In genomic region chr6:108117427-108118358, GRCh38 we compare ENCODE assay signal across 8 cellular contexts. TPM values are rescaled to one million over a fixed set of nuclear protein-coding genes. Genes with fewer than 3 reads are reported as not detected.
DNase-seq lines count a peak whose midpoint lies in the region; TF ChIP-seq lines count a peak whose summit lies in the region.

No MANE protein-coding gene starts in this region.

- peak; percentile 80 for DNase-seq in activated CD4-positive, alpha-beta T cell treated with anti-CD3 and anti-CD28 coated beads, Interleukin-2, amount 10 ng/mL, durations not matched to agents 24 days and 14 days
- DNase-seq in activated CD4-positive, alpha-beta T cell treated with anti-CD3 and anti-CD28 coated beads, Interleukin-2, amount 50 U/mL, for 1 hour = no peak
- DNase-seq in NCI-H2171 (lab: John Stamatoyannopoulos, UW) (peak; percentile 29), astrocyte of the spinal cord (ENCODE audit: low read depth, low spot score) (no peak), immature natural killer cell (peak; percentile 33 to 42 (median 38)), inferior parietal cortex (ENCODE audit: extremely low spot score) (no peak), occipital lobe (lab: John Stamatoyannopoulos, UW) (no peak)
- peak; percentile 36 for DNase-seq in stimulated activated CD8-positive, alpha-beta memory T cell treated with anti-CD3 and anti-CD28 coated beads, Interleukin-4, amount 100 ng/mL, for 48 hours

- peaks cover 89% of the 10 kb centered on the region for H3K27me3 Mint-ChIP-seq in activated CD4-positive, alpha-beta T cell treated with anti-CD3 and anti-CD28 coated beads, Interleukin-2, amount 10 ng/mL, durations not matched to agents 24 days and 14 days
- H3K27me3 Mint-ChIP-seq in immature natural killer cell (ENCODE audit: low read depth in 3 of 3) = peaks cover 36 to 67% (median 43%) of the 10 kb centered on the region in 3 donors

- in situ Hi-C loops in astrocyte of the spinal cord (cut with HindIII; ENCODE audit: low sequenced_read_pairs) = no loop called here

- no peak for TF ChIP-seq CTCF in astrocyte of the spinal cord (IDR thresholded peaks at IDR 0.05; ENCODE audit: low read depth, low read length)

- H3K9me3 Mint-ChIP-seq in activated CD4-positive, alpha-beta T cell treated with anti-CD3 and anti-CD28 coated beads, Interleukin-2, amount 10 ng/mL, durations not matched to agents 24 days and 14 days = no peaks in the 10 kb centered on the region
- peaks cover 0 to 2% (median 0%) of the 10 kb centered on the region in 6 donors for H3K9me3 Mint-ChIP-seq in immature natural killer cell

- peak overlapping the region; percentile 78 for H3K4me3 Mint-ChIP-seq in activated CD4-positive, alpha-beta T cell treated with anti-CD3 and anti-CD28 coated beads, Interleukin-2, amount 10 ng/mL, durations not matched to agents 24 days and 14 days
- H3K4me3 Mint-ChIP-seq in immature natural killer cell = peak overlapping the region; percentile 83 to 94 (median 87)

- H3K36me3 Mint-ChIP-seq in activated CD4-positive, alpha-beta T cell treated with anti-CD3 and anti-CD28 coated beads, Interleukin-2, amount 10 ng/mL, durations not matched to agents 24 days and 14 days (ENCODE audit: low read depth) = peaks cover 9% of the 10 kb centered on the region
- H3K36me3 Mint-ChIP-seq in immature natural killer cell = peaks cover 4 to 6% (median 4%) of the 10 kb centered on the region in 3 donors

- peak overlapping the region; percentile 52 for H3K4me3 ChIP-seq in astrocyte of the spinal cord (ENCODE audit: low read depth, low read length)

- H3K4me1 Mint-ChIP-seq in activated CD4-positive, alpha-beta T cell treated with anti-CD3 and anti-CD28 coated beads, Interleukin-2, amount 10 ng/mL, durations not matched to agents 24 days and 14 days = peaks cover 42% of the 10 kb centered on the region
- H3K4me1 Mint-ChIP-seq in immature natural killer cell = peaks cover 50 to 57% of the 10 kb centered on the region in 2 donors

- no peak overlapping the region for H3K27ac Mint-ChIP-seq in activated CD4-positive, alpha-beta T cell treated with anti-CD3 and anti-CD28 coated beads, Interleukin-2, amount 10 ng/mL, durations not matched to agents 24 days and 14 days
- peak overlapping the region in 2 of 6 donors; percentile 28 to 58 for H3K27ac Mint-ChIP-seq in immature natural killer cell

- intact Hi-C loops in activated CD4-positive, alpha-beta T cell treated with anti-CD3 and anti-CD28 coated beads, Interleukin-2, amount 10 ng/mL, durations not matched to agents 24 days and 14 days (cut with micrococcal nuclease) = loop anchor here (2.0 kb wide), 1 partner anchor 15 kb away; no protein-coding TSS in a partner anchor

RNA-seq across cellular contexts. Expression of gene OSTM1, which starts 43.2 kb away (rescaled TPM):
- total RNA-seq in activated CD4-positive, alpha-beta T cell treated with anti-CD3 and anti-CD28 coated beads, Interleukin-2, amount 10 ng/mL, durations not matched to agents 24 days and 14 days = 14.6 and 16.8 TPM in 2 replicates
- 10 to 100 TPM; 50.3 to 71.5 (median 64.6) TPM for polyA plus RNA-seq in immature natural killer cell
- total RNA-seq in occipital lobe = 61.8 TPM

RNA-seq across cellular contexts. Expression of gene NR2E1, which starts 48.1 kb away (rescaled TPM):
- total RNA-seq in activated CD4-positive, alpha-beta T cell treated with anti-CD3 and anti-CD28 coated beads, Interleukin-2, amount 10 ng/mL, durations not matched to agents 24 days and 14 days = not detected in 2 replicates
- polyA plus RNA-seq in immature natural killer cell = not detected
- total RNA-seq in occipital lobe = 9.8 TPM

Comparison
In these comparisons a context has a peak if more than half of its experiments do, and no peak if none do; other contexts are left out.
1. DNase-seq: peak in activated CD4-positive, alpha-beta T cell treated with anti-CD3 and anti-CD28 coated beads, Interleukin-2, amount 10 ng/mL, durations not matched to agents 24 days and 14 days (single experiment), NCI-H2171 (single experiment), immature natural killer cell (3 of 3) and stimulated activated CD8-positive, alpha-beta memory T cell treated with anti-CD3 and anti-CD28 coated beads, Interleukin-4, amount 100 ng/mL, for 48 hours (single experiment); none in activated CD4-positive, alpha-beta T cell treated with anti-CD3 and anti-CD28 coated beads, Interleukin-2, amount 50 U/mL, for 1 hour (single experiment), astrocyte of the spinal cord (single experiment), inferior parietal cortex (single experiment) and occipital lobe (single experiment).
2. RNA of gene NR2E1, which starts 48.1 kb away (total RNA-seq): 9.8 TPM in occipital lobe (single experiment); not detected in activated CD4-positive, alpha-beta T cell treated with anti-CD3 and anti-CD28 coated beads, Interleukin-2, amount 10 ng/mL, durations not matched to agents 24 days and 14 days; every median in the first group is over 10 times any median in the second.